In the genomic region with DNA sequence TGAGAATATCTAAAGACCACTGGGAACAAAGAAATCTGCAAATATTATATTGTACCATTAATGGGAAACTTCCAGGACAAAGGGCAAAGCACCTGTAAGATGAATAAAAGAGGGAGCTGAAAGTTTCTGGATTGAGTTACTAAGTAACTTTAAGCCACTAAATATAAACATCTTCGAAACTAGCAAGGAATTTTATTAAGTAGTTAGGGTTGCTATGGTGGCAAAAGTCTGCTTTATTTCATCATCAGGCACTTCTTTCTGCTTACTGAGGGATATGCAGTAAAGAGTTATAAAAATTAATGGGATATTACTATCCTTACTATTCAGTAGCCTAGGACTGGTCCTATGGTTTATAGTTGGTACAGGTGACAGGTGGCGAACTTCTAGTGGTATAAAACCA, we compare ENCODE assay signal across 24 cellular contexts.
DNase-seq lines count a peak whose midpoint lies in the region; ATAC-seq and TF ChIP-seq lines count a peak whose summit lies in the region.
"Had no signal": no experiment of that assay in that cellular context is flagged by ENCODE, and none has a peak within 500 bp of the region (broad histone marks: within the 10 kb centered on the region; RNA-seq: fewer than 3 reads in every experiment).

No MANE protein-coding gene starts in this region.

- no peaks in the 10 kb centered on the region for H3K27me3 Mint-ChIP-seq in nephron (ENCODE audit: low read depth)
- H3K27me3 Mint-ChIP-seq: CD4-positive, alpha-beta memory T cell; CD4-positive, CD25-positive, alpha-beta regulatory T cell had no signal

- peak overlapping the region; percentile 88 to 96 (median 92) for H3K27ac Mint-ChIP-seq in nephron
- H3K27ac Mint-ChIP-seq: CD14-positive monocyte; CD4-positive, alpha-beta memory T cell; CD4-positive, CD25-positive, alpha-beta regulatory T cell; CD8-positive, alpha-beta memory T cell had no signal

- no peak overlapping the region for H3K4me3 ChIP-seq in rectal smooth muscle tissue (ENCODE audit: low read length)
- H3K4me3 ChIP-seq: BLaER1 had no signal

- TF ChIP-seq CTCF in nephron (IDR thresholded peaks at IDR 0.05; ENCODE audit: unreplicated experiment in 3 of 3) = no peak
- TF ChIP-seq CTCF in GM10266 (IDR thresholded peaks at IDR 0.05; ENCODE audit: control insufficient read depth, insufficient read depth, low read depth, missing control alignments) = no peak

- no peak overlapping the region for H3K9ac ChIP-seq in rectal smooth muscle tissue (ENCODE audit: low read length)
- H3K9ac ChIP-seq: BLaER1 had no signal

- H3K27me3 ChIP-seq in rectal smooth muscle tissue (ENCODE audit: control insufficient read depth, insufficient read depth, low read length) = no peaks in the 10 kb centered on the region
- H3K27me3 ChIP-seq: BE2C had no signal

- peak; percentile 40 for DNase-seq in kidney tubule cell (ENCODE audit: low spot score)
- DNase-seq in SHP77 treated with DMSO at 0.1 percent for 48 hours (lab: John Stamatoyannopoulos, UW) = no peak
- no peak for DNase-seq in HuH-7.5 (ENCODE audit: low spot score)
- DNase-seq in GM10266 (ENCODE audit: extremely low spot score) = no peak
- DNase-seq: 8988T; ACHN; BE2C; C1 segment of cervical spinal cord; CD4-positive, alpha-beta memory T cell; CD4-positive, CD25-positive, alpha-beta regulatory T cell; CD8-positive, alpha-beta memory T cell; COR-L47; DMS 273 treated with DMSO at 0.1 percent for 48 hours; DMS153; DMS53; DMS79; DND-41; EL; GDM1 had no signal

- peaks cover 82% of the 10 kb centered on the region for H3K36me3 Mint-ChIP-seq in nephron (ENCODE audit: low read depth)
- H3K36me3 Mint-ChIP-seq: CD14-positive monocyte; CD4-positive, alpha-beta memory T cell; CD4-positive, CD25-positive, alpha-beta regulatory T cell; CD8-positive, alpha-beta memory T cell had no signal

- H3K4me3 Mint-ChIP-seq in nephron = peak overlapping the region in 2 of 3 experiments; percentile 10 to 32
- H3K4me3 Mint-ChIP-seq: CD14-positive monocyte; CD4-positive, alpha-beta memory T cell; CD4-positive, CD25-positive, alpha-beta regulatory T cell; CD8-positive, alpha-beta memory T cell had no signal

- H3K4me1 ChIP-seq in rectal smooth muscle tissue (ENCODE audit: control insufficient read depth, insufficient read depth, low read length) = no peaks in the 10 kb centered on the region
- H3K4me1 ChIP-seq: BE2C, BLaER1 had no signal

- no peaks in the 10 kb centered on the region for H3K36me3 ChIP-seq in rectal smooth muscle tissue (ENCODE audit: control insufficient read depth, insufficient read depth, low read length)
- H3K36me3 ChIP-seq: BE2C, BLaER1 had no signal

- peaks cover 7% of the 10 kb centered on the region for H3K4me1 Mint-ChIP-seq in nephron
- H3K4me1 Mint-ChIP-seq: CD14-positive monocyte; CD4-positive, alpha-beta memory T cell; CD4-positive, CD25-positive, alpha-beta regulatory T cell; CD8-positive, alpha-beta memory T cell had no signal

- H3K9me3 Mint-ChIP-seq in nephron = no peaks in the 10 kb centered on the region
- H3K9me3 Mint-ChIP-seq: CD4-positive, alpha-beta memory T cell; CD8-positive, alpha-beta memory T cell had no signal

- H3K27ac ChIP-seq in rectal smooth muscle tissue (ENCODE audit: low read depth, low read length) = peak overlapping the region; percentile 51
- H3K27ac ChIP-seq: BLaER1 had no signal

- ATAC-seq in HG03175 (IDR thresholded peaks at IDR 0.05; ENCODE audit: unreplicated experiment) = no peak
